ENCODE assay signal across 8 cellular contexts in the genomic region with DNA sequence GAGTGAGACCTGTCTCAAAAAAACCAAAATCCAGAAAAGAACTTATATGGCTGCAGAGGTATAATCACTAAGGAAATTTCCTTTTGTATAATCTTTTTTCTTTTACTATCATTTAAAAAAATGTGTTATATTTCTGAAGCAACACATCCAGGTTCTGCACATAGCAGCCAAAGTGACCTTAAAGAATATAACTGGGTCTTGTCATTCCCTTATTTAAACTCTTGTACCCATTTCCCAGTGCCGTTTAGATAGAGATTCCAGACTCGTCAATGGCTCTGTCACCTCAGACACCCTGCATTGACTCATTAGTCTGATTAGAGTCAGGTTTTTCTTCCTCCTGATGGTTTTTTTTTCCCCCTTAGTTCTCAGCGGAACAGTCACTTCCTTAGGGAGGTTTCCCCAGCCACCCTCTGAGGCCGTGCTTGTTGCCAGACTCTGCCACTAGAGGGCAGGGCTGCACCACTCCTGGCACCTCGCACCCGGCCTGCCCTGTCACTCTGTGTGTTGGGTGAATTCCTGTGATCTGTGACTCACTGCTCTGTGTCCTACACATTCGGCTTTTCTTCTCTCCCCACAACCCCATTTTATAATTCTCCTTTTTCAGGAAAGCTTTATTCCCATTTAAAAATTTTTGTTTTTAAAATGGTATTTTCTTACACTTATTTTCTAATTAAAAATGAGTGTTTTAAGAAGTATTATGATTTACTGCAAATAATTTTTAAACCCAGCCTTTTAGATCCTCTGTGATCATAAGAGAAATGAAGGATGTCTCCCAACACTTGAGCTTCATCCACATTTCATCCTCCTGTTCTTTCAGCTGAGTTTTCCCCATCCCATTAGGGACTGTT. TPM values are rescaled to one million over a fixed set of nuclear protein-coding genes. Genes with fewer than 3 reads are reported as not detected.
DNase-seq lines count a peak whose midpoint lies in the region; ATAC-seq and TF ChIP-seq lines count a peak whose summit lies in the region.

No MANE protein-coding gene starts in this region.

- peaks cover 76% of the 10 kb centered on the region for H4K20me1 ChIP-seq in OCI-LY3 (ENCODE audit: insufficient read depth, low read length)

- DNase-seq in CMK (ENCODE audit: low read depth) (peak; percentile 32), activated T-cell treated with anti-CD3 and anti-CD28 coated beads for 24 hours (ENCODE audit: low read depth) (peak; percentile 92), epithelial cell of prostate (ENCODE audit: low read depth, low spot score) (peak; percentile 49), myocyte (ENCODE audit: low read depth) (peak; percentile 90)
- DNase-seq in stimulated activated CD8-positive, alpha-beta memory T cell treated with anti-CD3 and anti-CD28 coated beads, Interleukin-7, amount 100 ng/mL, for 1 hour (ENCODE audit: low read depth in 2 of 2): peak; percentile 79 to 80

- no peaks in the 10 kb centered on the region for H3K27me3 ChIP-seq in OCI-LY3 (ENCODE audit: low read depth, low read length)

- H3K4me1 ChIP-seq in OCI-LY3 (ENCODE audit: low read length): peaks cover 14% of the 10 kb centered on the region

- no peaks in the 10 kb centered on the region for H3K9me3 ChIP-seq in OCI-LY3 (ENCODE audit: insufficient read depth, low read length)

- no peak overlapping the region for H3K9ac ChIP-seq in OCI-LY3 (ENCODE audit: low read length)

- H2AFZ ChIP-seq in OCI-LY3 (ENCODE audit: low read depth, low read length): no peak overlapping the region

- peak; percentile 94 for TF ChIP-seq CTCF in OCI-LY3 (IDR thresholded peaks at IDR 0.05; ENCODE audit: low read depth, low read length)

- H3K27ac ChIP-seq in OCI-LY3 (ENCODE audit: low read length) (peak overlapping the region; percentile 29), epithelial cell of prostate (peak overlapping the region; percentile 1)

- ATAC-seq in GM19452 (IDR thresholded peaks at IDR 0.05; ENCODE audit: unreplicated experiment) (peak; percentile 88), HG03565 (IDR thresholded peaks at IDR 0.05; ENCODE audit: unreplicated experiment) (peak; percentile 93)

- H3K36me3 ChIP-seq in OCI-LY3 (replicated peaks; ENCODE audit: low read depth, low read length): peaks cover 61% of the 10 kb centered on the region

- no peak overlapping the region for H3K4me3 ChIP-seq in OCI-LY3 (ENCODE audit: low read length)

- peak overlapping the region; percentile 28; the same call in 1 of the 2 replicates for H3K4me2 ChIP-seq in OCI-LY3 (ENCODE audit: low read length)

- peaks cover 46% of the 10 kb centered on the region for H3K79me2 ChIP-seq in OCI-LY3 (ENCODE audit: low read length)

RNA-seq across cellular contexts. Expression of a gene that starts 32.1 kb away (rescaled TPM):
- total RNA-seq in myocyte: 17.5 and 66.1 TPM in 2 replicates
- 20.6 TPM for polyA plus RNA-seq in myocyte (2012)

RNA-seq across cellular contexts. Expression of a gene that starts 32.2 kb away (rescaled TPM):
- total RNA-seq in myocyte: not detected in 2 replicates
- polyA plus RNA-seq in myocyte (2012): not detected

Comparison
In these comparisons a context has a peak if more than half of its experiments do, and no peak if none do; other contexts are left out.
1. DNase-seq: peak in every context shown above with its lines; median percentile 92 in activated T-cell treated with anti-CD3 and anti-CD28 coated beads for 24 hours; 90 in myocyte; 80 in stimulated activated CD8-positive, alpha-beta memory T cell treated with anti-CD3 and anti-CD28 coated beads, Interleukin-7, amount 100 ng/mL, for 1 hour; 49 in epithelial cell of prostate; 32 in CMK.